ENCODE assay signal across 8 cellular contexts in genomic region chr9:91207481-91207888, GRCh38.
A peak's percentile ranks its signal among the peaks of the same experiment; 100 is the strongest.
DNase-seq lines count a peak whose midpoint lies in the region; ATAC-seq and TF ChIP-seq lines count a peak whose summit lies in the region.

No MANE protein-coding gene starts in this region.

- H3K9me2 ChIP-seq in GM23248 (ENCODE audit: insufficient read depth) (peaks cover 4% of the 10 kb centered on the region; the same call in 1 of the 2 replicates), hepatocyte (replicated peaks; ENCODE audit: insufficient read depth) (no peaks in the 10 kb centered on the region)

- 54 to 56% methylated on average over 6 of the region's 6 CpGs for WGBS in GM23248 (ENCODE audit: low coverage in 1 of 2, low lambda C conversion rate in 2 of 2, missing lambda C conversion rate in 2 of 2), 2 experiments
- WGBS in hepatocyte (ENCODE audit: low lambda C conversion rate, missing lambda C conversion rate) = 83% methylated on average over 6 of the region's 6 CpGs
- 85 to 87% methylated on average over 6 of the region's 6 CpGs for WGBS in thyroid gland, 2 donors

- H3K36me3 ChIP-seq in GM23248 (ENCODE audit: low read depth) (no peaks in the 10 kb centered on the region), hepatocyte (replicated peaks; ENCODE audit: insufficient read depth, low read depth) (no peaks in the 10 kb centered on the region), thyroid gland (no peaks in the 10 kb centered on the region)

- in situ Hi-C loops in GM23248 (cut with MboI) = no loop called here

- H3K9me3 ChIP-seq in GM23248 (ENCODE audit: low read depth) = no peaks in the 10 kb centered on the region
- H3K9me3 ChIP-seq in hepatocyte (ENCODE audit: low read depth) = no peaks in the 10 kb centered on the region
- H3K9me3 ChIP-seq in thyroid gland = no peaks in the 10 kb centered on the region

- peaks cover 18% of the 10 kb centered on the region for H3F3A ChIP-seq in GM23248 (ENCODE audit: insufficient read depth)

- H3K4me1 ChIP-seq in GM23248 (ENCODE audit: insufficient read depth) = peaks cover 26% of the 10 kb centered on the region
- H3K4me1 ChIP-seq in hepatocyte (ENCODE audit: insufficient read depth) = peaks cover 19% of the 10 kb centered on the region
- peaks cover 12 to 20% of the 10 kb centered on the region in 2 donors for H3K4me1 ChIP-seq in thyroid gland

- H3K27me3 ChIP-seq in GM23248 (replicated peaks; ENCODE audit: insufficient read depth) (no peaks in the 10 kb centered on the region), hepatocyte (no peaks in the 10 kb centered on the region), thyroid gland (no peaks in the 10 kb centered on the region)

- TF ChIP-seq CTCF in AG10803 (conservative IDR thresholded peaks at IDR 0.05; ENCODE audit: low read length) (no peak), activated B cell treated with CpG ODN at 0.5 μM for 24 hours (IDR thresholded peaks at IDR 0.05) (no peak), hepatocyte (IDR thresholded peaks at IDR 0.05; ENCODE audit: poor library complexity) (no peak), thyroid gland (IDR thresholded peaks at IDR 0.05) (no peak)

- CTCF ChIA-PET in activated B cell treated with CpG ODN at 0.5 μM for 24 hours (lab: Charles Lee) = interaction anchor here (1.4 kb wide), 1 partner anchor 15 kb away, joined by 6 read pairs; no protein-coding TSS in a partner anchor

- TF ChIP-seq POLR2A in thyroid gland (IDR thresholded peaks at IDR 0.05) = no peak

- H3K79me2 ChIP-seq in GM23248 (ENCODE audit: insufficient read depth) (no peaks in the 10 kb centered on the region), hepatocyte (no peaks in the 10 kb centered on the region)

- H3K4me3 Mint-ChIP-seq in activated B cell treated with CpG ODN at 0.5 μM for 24 hours = peak overlapping the region; percentile 47

- H2AFZ ChIP-seq in GM23248 = peak overlapping the region; percentile 50
- H2AFZ ChIP-seq in hepatocyte = no peak overlapping the region

- H3K27ac Mint-ChIP-seq in activated B cell treated with CpG ODN at 0.5 μM for 24 hours = peak overlapping the region; percentile 83

- H3K27me3 Mint-ChIP-seq in activated B cell treated with CpG ODN at 0.5 μM for 24 hours = no peaks in the 10 kb centered on the region

- H3K4me1 Mint-ChIP-seq in activated B cell treated with CpG ODN at 0.5 μM for 24 hours = peaks cover 36% of the 10 kb centered on the region

- POLR2A ChIA-PET in activated B cell treated with CpG ODN at 0.5 μM for 24 hours (lab: Charles Lee) = interaction anchor here (0.8 to 1.9 kb wide), 7 partner anchors 8 to 153 kb away, joined by 3 to 17 read pairs (median 4); no protein-coding TSS in a partner anchor

- peaks cover 1% of the 10 kb centered on the region for H3K9me3 Mint-ChIP-seq in activated B cell treated with CpG ODN at 0.5 μM for 24 hours

- intact Hi-C loops in activated B cell treated with CpG ODN at 0.5 μM for 24 hours (cut with micrococcal nuclease) (loop anchor here (5.0 to 10.0 kb wide), 2 partner anchors 155 to 283 kb away; partner anchors contain the start of gene AUH), thyroid gland (cut with DNase I) (no loop called here)

- H3K4me3 ChIP-seq in AG10803 (ENCODE audit: low read length) = peak overlapping the region; percentile 37
- H3K4me3 ChIP-seq in GM23248 = peak overlapping the region; percentile 49
- no peak overlapping the region for H3K4me3 ChIP-seq in hepatocyte
- no peak overlapping the region for H3K4me3 ChIP-seq in thyroid gland (replicated peaks in 1 of 3)

- no peaks in the 10 kb centered on the region for H3K36me3 Mint-ChIP-seq in activated B cell treated with CpG ODN at 0.5 μM for 24 hours (ENCODE audit: low read depth)

- ATAC-seq in activated B cell treated with CpG ODN at 0.5 μM for 24 hours (ENCODE audit: low read depth) = no peak
- no peak for ATAC-seq in GM18868 (IDR thresholded peaks at IDR 0.05; ENCODE audit: unreplicated experiment)

- H3K4me2 ChIP-seq in GM23248 (ENCODE audit: unreplicated experiment) (peak overlapping the region; percentile 75), hepatocyte (peak overlapping the region; percentile 12)

- no peaks in the 10 kb centered on the region for H4K20me1 ChIP-seq in GM23248 (ENCODE audit: insufficient read depth)
- H4K20me1 ChIP-seq in hepatocyte (ENCODE audit: insufficient read depth, poor library complexity, severe bottlenecking) = no peaks in the 10 kb centered on the region

- peak overlapping the region; percentile 55 for H3K27ac ChIP-seq in GM23248
- peak overlapping the region; percentile 59 for H3K27ac ChIP-seq in hepatocyte
- H3K27ac ChIP-seq in thyroid gland = peak overlapping the region; percentile 59 to 71 (median 68)

- DNase-seq in AG10803 (ENCODE audit: low read depth) (no peak), GM23248 (peak; percentile 72), activated B cell treated with CpG ODN at 0.5 μM for 24 hours (no peak), hepatocyte (ENCODE audit: low spot score) (no peak), thyroid gland (no peak), medulla oblongata (ENCODE audit: extremely low spot score) (no peak), DMS79 (lab: John Stamatoyannopoulos, UW) (no peak)

- peak overlapping the region; percentile 45 for H3K9ac ChIP-seq in GM23248

Comparison
In these comparisons a context has a peak if more than half of its experiments do, and no peak if none do; other contexts are left out.
1. H3K4me3 ChIP-seq: peak in AG10803 (single experiment) and GM23248 (single experiment); none in hepatocyte (single experiment) and thyroid gland (0 of 3).
2. Peak in every context shown above with its lines, with median percentiles within 50 percentile points of each other: H3K27ac ChIP-seq.